ENCODE assay signal across 15 cellular contexts in the genomic region with DNA sequence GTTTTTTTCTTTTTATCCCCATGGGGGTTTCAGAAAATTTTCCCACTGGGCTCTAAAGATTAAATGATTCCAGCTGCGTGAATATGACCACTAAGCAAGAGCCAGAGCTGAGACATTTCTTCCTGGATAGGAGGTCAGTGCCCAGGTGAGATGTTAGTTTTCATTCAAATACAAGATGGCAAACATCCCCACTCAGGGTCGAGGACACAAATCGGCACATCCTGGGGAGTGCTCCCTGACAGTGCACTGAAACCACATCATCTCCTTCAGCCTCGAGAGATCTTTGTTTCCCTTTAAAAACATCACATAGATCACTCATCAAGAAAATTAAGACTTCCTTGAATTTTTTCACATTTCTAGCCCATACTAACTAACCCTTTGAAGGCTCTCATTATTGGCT.
DNase-seq lines count a peak whose midpoint lies in the region; ATAC-seq, FAIRE-seq and TF ChIP-seq lines count a peak whose summit lies in the region.
"Had no signal": no experiment of that assay in that cellular context is flagged by ENCODE, and none has a peak within 500 bp of the region (broad histone marks: within the 10 kb centered on the region; RNA-seq: fewer than 3 reads in every experiment).

No MANE protein-coding gene starts in this region.

- no peak for FAIRE-seq in HTR-8/SVneo (lab: Jason Lieb, UNC)

- peak overlapping the region; percentile 11 for H3K4me3 Mint-ChIP-seq in activated T-cell treated with anti-CD3 and anti-CD28 coated beads, Interleukin-2, amount 50 U/mL, for 24 hours
- H3K4me3 Mint-ChIP-seq: activated T-cell treated with anti-CD3 and anti-CD28 coated beads, Interleukin-2, amount 50 U/mL, for 4 hours; dendritic cell treated with granulocyte-macrophage colony-stimulating factor and Interleukin-4, amounts not matched to agents 40 ng/mL and 50 ng/mL, for 4 days had no signal

- ATAC-seq in HG03432 (IDR thresholded peaks at IDR 0.05; ENCODE audit: unreplicated experiment) (peak; percentile 22), mucosa of descending colon (no peak)

- H3K4me1 Mint-ChIP-seq in activated T-cell treated with anti-CD3 and anti-CD28 coated beads, Interleukin-2, amount 50 U/mL, for 24 hours (ENCODE audit: low read depth), result peaks cover 35% of the 10 kb centered on the region

- peak overlapping the region; percentile 74 for H3K9ac ChIP-seq in smooth muscle cell (ENCODE audit: low read depth)

- no peaks in the 10 kb centered on the region for H3K36me3 Mint-ChIP-seq in activated T-cell treated with anti-CD3 and anti-CD28 coated beads, Interleukin-2, amount 50 U/mL, for 24 hours (ENCODE audit: low read depth)

- H3K27ac Mint-ChIP-seq in activated T-cell treated with anti-CD3 and anti-CD28 coated beads, Interleukin-2, amount 50 U/mL, for 24 hours, result peak overlapping the region; percentile 77
- H3K27ac Mint-ChIP-seq: dendritic cell treated with granulocyte-macrophage colony-stimulating factor and Interleukin-4, amounts not matched to agents 40 ng/mL and 50 ng/mL, for 4 days had no signal

- H3K4me1 ChIP-seq in ectodermal cell (ENCODE audit: control insufficient read depth, insufficient read depth, low read length), result peaks cover 2% of the 10 kb centered on the region
- peaks cover 8% of the 10 kb centered on the region for H3K4me1 ChIP-seq in smooth muscle cell (ENCODE audit: low read depth)
- H3K4me1 ChIP-seq in mucosa of descending colon (ENCODE audit: low read depth), result no peaks in the 10 kb centered on the region
- H3K4me1 ChIP-seq: lower lobe of right lung had no signal

- H3K9me3 Mint-ChIP-seq in activated T-cell treated with anti-CD3 and anti-CD28 coated beads, Interleukin-2, amount 50 U/mL, for 24 hours, result no peaks in the 10 kb centered on the region
- H3K9me3 Mint-ChIP-seq: activated T-cell treated with anti-CD3 and anti-CD28 coated beads, Interleukin-2, amount 50 U/mL, for 4 hours; dendritic cell treated with granulocyte-macrophage colony-stimulating factor and Interleukin-4, amounts not matched to agents 40 ng/mL and 50 ng/mL, for 4 days had no signal

- peak overlapping the region; percentile 40 for H3K4me2 ChIP-seq in smooth muscle cell

- no peaks in the 10 kb centered on the region for H4K20me1 ChIP-seq in smooth muscle cell (ENCODE audit: low read depth)

- H3K27ac ChIP-seq in ectodermal cell (ENCODE audit: insufficient read depth, low read depth, low read length, poor library complexity, severe bottlenecking), result peak overlapping the region; percentile 75
- peak overlapping the region; percentile 85 for H3K27ac ChIP-seq in smooth muscle cell (ENCODE audit: low read depth)
- H3K27ac ChIP-seq: lower lobe of right lung had no signal

- H3K4me3 ChIP-seq in ectodermal cell (ENCODE audit: insufficient read depth, low read depth, low read length) (no peak overlapping the region), smooth muscle cell (no peak overlapping the region), mucosa of descending colon (no peak overlapping the region)
- H3K4me3 ChIP-seq: lower lobe of right lung had no signal

- H3K27me3 Mint-ChIP-seq in activated T-cell treated with anti-CD3 and anti-CD28 coated beads, Interleukin-2, amount 50 U/mL, for 24 hours, result peaks cover 56% of the 10 kb centered on the region

- no peaks in the 10 kb centered on the region for H3K79me2 ChIP-seq in smooth muscle cell (ENCODE audit: low read depth)

- intact Hi-C loops in mucosa of descending colon (cut with DNase I, micrococcal nuclease), result no loop called here

- TF ChIP-seq CTCF in smooth muscle cell (IDR thresholded peaks at IDR 0.05; ENCODE audit: borderline replicate concordance, insufficient read depth, poor library complexity, severe bottlenecking) (no peak), mucosa of descending colon (IDR thresholded peaks at IDR 0.05) (no peak)

- no peaks in the 10 kb centered on the region for H3F3A ChIP-seq in smooth muscle cell (ENCODE audit: low read depth)

- H3K27me3 ChIP-seq in ectodermal cell (ENCODE audit: control insufficient read depth, insufficient read depth, low read length, poor library complexity, severe bottlenecking) (no peaks in the 10 kb centered on the region), smooth muscle cell (ENCODE audit: low read depth) (no peaks in the 10 kb centered on the region)

- WGBS in ectodermal cell, 2 experiments, result 60 to 65% methylated on average over 4 of the region's 4 CpGs
- 80% methylated on average over 4 of the region's 4 CpGs for WGBS in smooth muscle cell (ENCODE audit: low lambda C conversion rate)

- no peak overlapping the region for H2AFZ ChIP-seq in smooth muscle cell (ENCODE audit: low read depth)

- H3K9me3 ChIP-seq in ectodermal cell (ENCODE audit: control insufficient read depth, low read length), result no peaks in the 10 kb centered on the region
- H3K9me3 ChIP-seq in smooth muscle cell (replicated peaks; ENCODE audit: low read depth), result no peaks in the 10 kb centered on the region
- no peaks in the 10 kb centered on the region for H3K9me3 ChIP-seq in mucosa of descending colon
- H3K9me3 ChIP-seq: lower lobe of right lung had no signal

- H3K36me3 ChIP-seq in ectodermal cell (ENCODE audit: control insufficient read depth, insufficient read depth, low read length) (no peaks in the 10 kb centered on the region), smooth muscle cell (ENCODE audit: low read depth) (no peaks in the 10 kb centered on the region), mucosa of descending colon (ENCODE audit: low read depth) (no peaks in the 10 kb centered on the region)
- H3K36me3 ChIP-seq: lower lobe of right lung had no signal

- no peak for DNase-seq in activated T-cell treated with anti-CD3 and anti-CD28 coated beads, Interleukin-2, amount 50 U/mL, for 24 hours
- DNase-seq in activated T-cell treated with anti-CD3 and anti-CD28 coated beads, Interleukin-2, amount 50 U/mL, for 48 hours, result no peak
- DNase-seq in smooth muscle cell (lab: John Stamatoyannopoulos, UW; ENCODE audit: unreplicated experiment) (no peak), DMS53 (lab: John Stamatoyannopoulos, UW) (no peak), HTR-8/SVneo (ENCODE audit: insufficient read length, low spot score) (no peak), mucosa of descending colon (no peak)
- DNase-seq: ACHN; activated T-cell treated with anti-CD3 and anti-CD28 coated beads, Interleukin-2, amount 50 U/mL, for 4 hours; lower lobe of right lung; NCI-H1105 treated with DMSO at 0.1 percent for 48 hours; NCI-H2227 treated with DMSO at 0.1 percent for 48 hours; nucleus accumbens had no signal
